ENCODE assay signal across 10 cellular contexts in the genomic region with DNA sequence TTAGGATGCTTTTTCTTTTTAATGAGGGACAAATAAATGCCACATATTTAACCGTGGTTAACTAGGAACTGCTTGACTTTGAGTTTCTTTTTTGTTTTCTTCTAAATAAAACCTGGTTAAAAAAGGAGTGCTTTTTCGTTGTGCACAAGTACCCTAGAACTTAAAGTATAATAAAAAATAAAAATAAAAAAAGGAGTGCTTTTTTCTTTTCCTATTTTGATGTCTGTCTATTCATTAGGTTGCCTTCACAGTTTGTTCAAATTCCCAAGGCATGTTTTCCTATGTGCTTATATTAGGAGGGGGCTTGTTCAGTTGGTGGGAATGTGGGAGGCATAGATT. TPM values are rescaled to one million over a fixed set of nuclear protein-coding genes. Genes with fewer than 3 reads are reported as not detected.
DNase-seq lines count a peak whose midpoint lies in the region; ATAC-seq, FAIRE-seq and TF ChIP-seq lines count a peak whose summit lies in the region.
"Had no signal": no experiment of that assay in that cellular context is flagged by ENCODE, and none has a peak within 500 bp of the region (broad histone marks: within the 10 kb centered on the region; RNA-seq: fewer than 3 reads in every experiment).

No MANE protein-coding gene starts in this region.

- H3K9ac ChIP-seq in muscle layer of colon (ENCODE audit: low read length): peak overlapping the region; percentile 89

- peak; percentile 9 for TF ChIP-seq CTCF in left ventricle myocardium inferior (IDR thresholded peaks at IDR 0.05; ENCODE audit: borderline replicate concordance)
- peak; percentile 7 for TF ChIP-seq CTCF in coronary artery (IDR thresholded peaks at IDR 0.05)
- peak in 1 of 3 experiments; percentile 1 for TF ChIP-seq CTCF in vagina (IDR thresholded peaks at IDR 0.05)

- FAIRE-seq in GM12892 (lab: Jason Lieb, UNC): no peak

- peak overlapping the region; percentile 84 for H3K4me3 ChIP-seq in left ventricle myocardium inferior
- H3K4me3 ChIP-seq in coronary artery: peak overlapping the region; percentile 83
- peak overlapping the region; percentile 23 to 96 for H3K4me3 ChIP-seq in muscle layer of colon (ENCODE audit: low read depth in 1 of 2, low read length in 2 of 2)
- H3K4me3 ChIP-seq in vagina: peak overlapping the region; percentile 89 to 93
- H3K4me3 ChIP-seq: GM23338 had no signal

- H3K9me3 ChIP-seq in left ventricle myocardium inferior (replicated peaks) (no peaks in the 10 kb centered on the region), muscle layer of colon (ENCODE audit: low read length) (no peaks in the 10 kb centered on the region), vagina (no peaks in the 10 kb centered on the region)

- H3K27ac ChIP-seq in left ventricle myocardium inferior (replicated peaks) (peak overlapping the region; percentile 100), coronary artery (peak overlapping the region; percentile 98 to 100), muscle layer of colon (ENCODE audit: low read depth, low read length) (peak overlapping the region; percentile 99), vagina (peak overlapping the region; percentile 100)

- peaks cover 89% of the 10 kb centered on the region for H3K4me1 ChIP-seq in left ventricle myocardium inferior
- H3K4me1 ChIP-seq in muscle layer of colon (ENCODE audit: insufficient read depth, low read length): peaks cover 48% of the 10 kb centered on the region
- H3K4me1 ChIP-seq in vagina: peaks cover 51% of the 10 kb centered on the region

- DNase-seq in left ventricle myocardium inferior (no peak), left cardiac atrium (no peak), coronary artery (ENCODE audit: low spot score) (no peak), vagina (ENCODE audit: extremely low spot score in 2 of 2) (no peak), GM12892 (ENCODE audit: insufficient read length) (no peak), kidney glomerular epithelial cell (lab: John Stamatoyannopoulos, UW) (no peak)
- DNase-seq: stimulated activated CD8-positive, alpha-beta memory T cell treated with anti-CD3 and anti-CD28 coated beads, Interleukin-4, amount 100 ng/mL, for 48 hours had no signal

- ATAC-seq in left cardiac atrium (no peak), GM21381 (IDR thresholded peaks at IDR 0.05; ENCODE audit: unreplicated experiment) (no peak)
- ATAC-seq: GM23338 had no signal

- peaks cover 2% of the 10 kb centered on the region for H3K36me3 ChIP-seq in left ventricle myocardium inferior
- H3K36me3 ChIP-seq in muscle layer of colon (ENCODE audit: insufficient read depth, low read length): peaks cover 5% of the 10 kb centered on the region
- H3K36me3 ChIP-seq in vagina: peaks cover 0 to 33% of the 10 kb centered on the region in 2 donors

- no peak for TF ChIP-seq POLR2A in vagina (IDR thresholded peaks at IDR 0.05)
- no peak for TF ChIP-seq POLR2A in GM12892 (IDR thresholded peaks at IDR 0.05; ENCODE audit: low read depth, low read length)

- H3K27me3 ChIP-seq in left ventricle myocardium inferior (ENCODE audit: low read depth) (no peaks in the 10 kb centered on the region), muscle layer of colon (ENCODE audit: control insufficient read depth in 1 of 2, insufficient read depth in 2 of 2, low read length in 2 of 2) (no peaks in the 10 kb centered on the region), vagina (no peaks in the 10 kb centered on the region)

- intact Hi-C loops in left ventricle myocardium inferior (cut with micrococcal nuclease) (loop anchor here (2.0 kb wide), 1 partner anchor 506 kb away; the partner anchor contains the start of genes BABAM2 and RBKS), left cardiac atrium (cut with DNase I) (loop anchor here (10.0 kb wide), 2 partner anchors 232 to 692 kb away; no protein-coding TSS in a partner anchor), vagina (cut with DNase I) (loop anchor here (2.0 to 5.0 kb wide), 2 partner anchors 230 to 508 kb away; no protein-coding TSS in a partner anchor)

RNA-seq across cellular contexts. Expression of gene FOSL2, which starts 4.4 kb away (rescaled TPM):
- total RNA-seq in left ventricle myocardium inferior: 50.2 TPM
- 100 to 1,000 TPM in 1 of 2 donors, 10 to 100 TPM in 1; 66.6 to 140 TPM for total RNA-seq in left cardiac atrium
- 213 TPM for total RNA-seq in vagina
- polyA plus RNA-seq in GM12892 (2012; ENCODE audit: missing spikeins): 0.68 TPM
